In genomic region chr9:21837501-21837900, GRCh38 we compare ENCODE assay signal across 27 cellular contexts. TPM values are rescaled to one million over a fixed set of nuclear protein-coding genes. Genes with fewer than 3 reads are reported as not detected.
DNase-seq lines count a peak whose midpoint lies in the region; ATAC-seq and TF ChIP-seq lines count a peak whose summit lies in the region.
"Had no signal": no experiment of that assay in that cellular context is flagged by ENCODE, and none has a peak within 500 bp of the region (broad histone marks: within the 10 kb centered on the region; RNA-seq: fewer than 3 reads in every experiment).

No MANE protein-coding gene starts in this region.

- H3K4me1 ChIP-seq in GM23248 (ENCODE audit: insufficient read depth): peaks cover 32% of the 10 kb centered on the region
- peaks cover 29% of the 10 kb centered on the region for H3K4me1 ChIP-seq in PC-9 (replicated peaks; ENCODE audit: insufficient read depth)
- peaks cover 2 to 5% of the 10 kb centered on the region in 2 donors for H3K4me1 ChIP-seq in esophagus (ENCODE audit: control insufficient read depth in 2 of 2, insufficient read depth in 2 of 2, low read length in 1 of 2)
- H3K4me1 ChIP-seq in gastrocnemius medialis: peaks cover 9 to 28% of the 10 kb centered on the region in 2 donors
- H3K4me1 ChIP-seq: parathyroid adenoma, testis, uterus had no signal

- H3K79me2 ChIP-seq in GM23248 (ENCODE audit: insufficient read depth): peaks cover 53% of the 10 kb centered on the region
- peaks cover 22% of the 10 kb centered on the region for H3K79me2 ChIP-seq in PC-9 (ENCODE audit: low read depth)
- H3K79me2 ChIP-seq: parathyroid adenoma had no signal

- H3K9ac ChIP-seq in GM23248: no peak overlapping the region
- H3K9ac ChIP-seq: parathyroid adenoma had no signal

- TF ChIP-seq POLR2A in gastrocnemius medialis (IDR thresholded peaks at IDR 0.05): no peak

- peak overlapping the region; percentile 92 for H3K27ac ChIP-seq in GM23248
- peak overlapping the region; percentile 75 for H3K27ac ChIP-seq in PC-9
- H3K27ac ChIP-seq in esophagus (ENCODE audit: low read depth in 2 of 2, low read length in 1 of 2): peak overlapping the region; percentile 85 to 88
- peak overlapping the region; percentile 74 to 84 (median 80) for H3K27ac ChIP-seq in gastrocnemius medialis
- H3K27ac ChIP-seq: parathyroid adenoma, testis, uterus had no signal

- 92 to 94% methylated on average over 6 of the region's 6 CpGs for WGBS in GM23248 (ENCODE audit: low coverage in 1 of 2, low lambda C conversion rate in 2 of 2, missing lambda C conversion rate in 2 of 2), 2 experiments
- 84 to 92% methylated on average over 6 of the region's 6 CpGs for WGBS in esophagus, 2 donors

- TF ChIP-seq CTCF in PC-9 (conservative IDR thresholded peaks at IDR 0.05) (no peak), gastrocnemius medialis (IDR thresholded peaks at IDR 0.05 in 4 of 5, conservative IDR thresholded peaks at IDR 0.05 in 1 of 5) (no peak)

- H3K36me3 Mint-ChIP-seq in activated naive CD4-positive, alpha-beta T cell treated with anti-CD3 and anti-CD28 coated beads, Interleukin-2, amount 10 ng/mL, durations not matched to agents 7 days and 5 days: peaks cover 91% of the 10 kb centered on the region

- H3K4me3 Mint-ChIP-seq in activated naive CD4-positive, alpha-beta T cell treated with anti-CD3 and anti-CD28 coated beads, Interleukin-2, amount 10 ng/mL, durations not matched to agents 7 days and 5 days: no peak overlapping the region
- H3K4me3 Mint-ChIP-seq: activated B cell treated with CpG ODN at 0.5 μM for 24 hours; activated CD4-positive, alpha-beta memory T cell treated with anti-CD3 and anti-CD28 coated beads, Interleukin-2, amount 10 ng/mL, durations not matched to agents 7 days and 5 days; activated naive CD8-positive, alpha-beta T cell treated with anti-CD3 and anti-CD28 coated beads, Interleukin-2, amount 50 U/mL, for 24 hours; brain; nephron had no signal

- H3K27me3 ChIP-seq in GM23248 (replicated peaks; ENCODE audit: insufficient read depth) (no peaks in the 10 kb centered on the region), PC-9 (ENCODE audit: insufficient read depth, low read depth) (no peaks in the 10 kb centered on the region), esophagus (ENCODE audit: control insufficient read depth in 1 of 2, insufficient read depth in 2 of 2, low read length in 2 of 2) (no peaks in the 10 kb centered on the region), gastrocnemius medialis (no peaks in the 10 kb centered on the region)
- H3K27me3 ChIP-seq: testis, uterus had no signal

- H3K9me2 ChIP-seq in GM23248 (ENCODE audit: insufficient read depth) (no peaks in the 10 kb centered on the region; the same call in 1 of the 2 replicates), PC-9 (ENCODE audit: insufficient read depth) (no peaks in the 10 kb centered on the region)

- CTCF ChIA-PET in PC-9 (lab: Charles Lee): no interaction called here
- CTCF ChIA-PET in activated naive CD4-positive, alpha-beta T cell treated with anti-CD3 and anti-CD28 coated beads, Interleukin-2, amount 10 ng/mL, durations not matched to agents 7 days and 5 days (lab: Charles Lee): no interaction called here

- H3K36me3 ChIP-seq in GM23248 (ENCODE audit: low read depth): peaks cover 36% of the 10 kb centered on the region
- peaks cover 69% of the 10 kb centered on the region for H3K36me3 ChIP-seq in PC-9 (ENCODE audit: low read depth)
- peaks cover 5 to 19% of the 10 kb centered on the region in 2 donors for H3K36me3 ChIP-seq in esophagus (ENCODE audit: control insufficient read depth in 2 of 2, insufficient read depth in 2 of 2, low read length in 1 of 2)
- peaks cover 2 to 24% of the 10 kb centered on the region in 2 donors for H3K36me3 ChIP-seq in gastrocnemius medialis
- H3K36me3 ChIP-seq: uterus had no signal

- DNase-seq in GM23248 (no peak), PC-9 (no peak), gastrocnemius medialis (no peak), ACHN (no peak)
- no peak for DNase-seq in activated naive CD4-positive, alpha-beta T cell treated with anti-CD3 and anti-CD28 coated beads, Interleukin-2, amount 10 ng/mL, durations not matched to agents 7 days and 5 days
- DNase-seq: activated B cell treated with CpG ODN at 0.5 μM for 24 hours; activated CD4-positive, alpha-beta memory T cell treated with anti-CD3 and anti-CD28 coated beads, Interleukin-2, amount 10 ng/mL, durations not matched to agents 7 days and 5 days; activated effector memory CD4-positive, alpha-beta T cell treated with anti-CD3 and anti-CD28 coated beads, Interleukin-2, amount 50 U/mL, for 16 hours; activated naive CD8-positive, alpha-beta T cell treated with anti-CD3 and anti-CD28 coated beads, Interleukin-2, amount 50 U/mL, for 24 hours; CD4-positive, CD25-positive, alpha-beta regulatory T cell; DMS 273 treated with DMSO at 0.1 percent for 48 hours; effector CD4-positive, alpha-beta T cell; GF-D8; hypothalamus; NCI-H1694 treated with DMSO at 0.1 percent for 48 hours; NCI-H226; right cardiac atrium; stimulated activated CD4-positive, alpha-beta T cell treated with anti-CD3 and anti-CD28 coated beads, Interleukin-4, amount 100 ng/mL, for 4 hours; stimulated activated naive CD4-positive, alpha-beta T cell treated with Interleukin-2 at 50 U/mL for 16 hours; T1000; testis; uterus had no signal

- no peak for ATAC-seq in gastrocnemius medialis
- no peak for ATAC-seq in GM21528 (IDR thresholded peaks at IDR 0.05; ENCODE audit: low FRiP score, unreplicated experiment)
- ATAC-seq: activated naive CD8-positive, alpha-beta T cell treated with anti-CD3 and anti-CD28 coated beads, Interleukin-2, amount 50 U/mL, for 24 hours; right cardiac atrium had no signal

- H3K27me3 Mint-ChIP-seq in activated naive CD4-positive, alpha-beta T cell treated with anti-CD3 and anti-CD28 coated beads, Interleukin-2, amount 10 ng/mL, durations not matched to agents 7 days and 5 days: no peaks in the 10 kb centered on the region
- H3K27me3 Mint-ChIP-seq: activated B cell treated with CpG ODN at 0.5 μM for 24 hours; activated CD4-positive, alpha-beta memory T cell treated with anti-CD3 and anti-CD28 coated beads, Interleukin-2, amount 10 ng/mL, durations not matched to agents 7 days and 5 days; activated naive CD8-positive, alpha-beta T cell treated with anti-CD3 and anti-CD28 coated beads, Interleukin-2, amount 50 U/mL, for 24 hours; brain; CD4-positive, CD25-positive, alpha-beta regulatory T cell had no signal

- H3K4me1 Mint-ChIP-seq in activated naive CD4-positive, alpha-beta T cell treated with anti-CD3 and anti-CD28 coated beads, Interleukin-2, amount 10 ng/mL, durations not matched to agents 7 days and 5 days: peaks cover 3% of the 10 kb centered on the region
- H3K4me1 Mint-ChIP-seq: brain, nephron had no signal

- H3F3A ChIP-seq in GM23248 (ENCODE audit: insufficient read depth) (peaks cover 49% of the 10 kb centered on the region), PC-9 (ENCODE audit: insufficient read depth, low read depth) (peaks cover 42% of the 10 kb centered on the region)

- H4K20me1 ChIP-seq in GM23248 (ENCODE audit: insufficient read depth) (no peaks in the 10 kb centered on the region), PC-9 (ENCODE audit: insufficient read depth) (no peaks in the 10 kb centered on the region)

- intact Hi-C loops in PC-9 (cut with micrococcal nuclease; ENCODE audit: unreplicated experiment): no loop called here
- intact Hi-C loops in gastrocnemius medialis (cut with DNase I; ENCODE audit: low total_unique reads): loop anchor here (2.0 kb wide), 2 partner anchors 21 to 171 kb away; partner anchors contain the start of gene CDKN2B

- H3K4me3 ChIP-seq in GM23248 (no peak overlapping the region), PC-9 (no peak overlapping the region), esophagus (ENCODE audit: low read depth in 1 of 2, low read length in 2 of 2) (no peak overlapping the region), gastrocnemius medialis (no peak overlapping the region)
- H3K4me3 ChIP-seq: testis, uterus had no signal

- in situ Hi-C loops in GM23248 (cut with MboI) (no loop called here), gastrocnemius medialis (cut with MboI; ENCODE audit: low sequenced_read_pairs in 4 of 4) (no loop called here), ACHN (cut with HindIII; ENCODE audit: low pct_ligation_motif_present, low pct_unique_long_range_greater_than_20kb, low sequenced_read_pairs) (no loop called here)

- H3K9me3 Mint-ChIP-seq in activated naive CD4-positive, alpha-beta T cell treated with anti-CD3 and anti-CD28 coated beads, Interleukin-2, amount 10 ng/mL, durations not matched to agents 7 days and 5 days: no peaks in the 10 kb centered on the region
- H3K9me3 Mint-ChIP-seq: activated B cell treated with CpG ODN at 0.5 μM for 24 hours had no signal

- H3K27ac Mint-ChIP-seq in activated naive CD4-positive, alpha-beta T cell treated with anti-CD3 and anti-CD28 coated beads, Interleukin-2, amount 10 ng/mL, durations not matched to agents 7 days and 5 days: no peak overlapping the region
- H3K27ac Mint-ChIP-seq: activated B cell treated with CpG ODN at 0.5 μM for 24 hours; activated CD4-positive, alpha-beta memory T cell treated with anti-CD3 and anti-CD28 coated beads, Interleukin-2, amount 10 ng/mL, durations not matched to agents 7 days and 5 days; activated naive CD8-positive, alpha-beta T cell treated with anti-CD3 and anti-CD28 coated beads, Interleukin-2, amount 50 U/mL, for 24 hours; brain; nephron had no signal

- H3K9me3 ChIP-seq in GM23248 (ENCODE audit: low read depth): no peaks in the 10 kb centered on the region
- peaks cover 14% of the 10 kb centered on the region for H3K9me3 ChIP-seq in PC-9 (ENCODE audit: insufficient read depth, low read depth)
- peaks cover 0 to 3% of the 10 kb centered on the region in 2 donors for H3K9me3 ChIP-seq in esophagus (ENCODE audit: control insufficient read depth in 2 of 2, insufficient read depth in 1 of 2, low read depth in 1 of 2, low read length in 1 of 2)
- H3K9me3 ChIP-seq in gastrocnemius medialis: no peaks in the 10 kb centered on the region
- H3K9me3 ChIP-seq: testis, uterus had no signal

- H2AFZ ChIP-seq in GM23248: no peak overlapping the region
- no peak overlapping the region for H2AFZ ChIP-seq in PC-9
- H2AFZ ChIP-seq: parathyroid adenoma had no signal

- BruUV-seq in PC-9 (replicated peaks; lab: Mats Ljungman, UMichigan): no TSS peak

- POLR2A ChIA-PET in PC-9 (lab: Charles Lee; ENCODE audit: unreplicated experiment): no interaction called here

- no peak overlapping the region for H3K4me2 ChIP-seq in GM23248 (ENCODE audit: unreplicated experiment)
- peak overlapping the region; percentile 50; the same call in 1 of the 2 replicates for H3K4me2 ChIP-seq in PC-9

RNA-seq across cellular contexts. Expression of gene MTAP, which starts 35.1 kb away (rescaled TPM):
- 26.7 and 29.8 TPM in 2 replicates for total RNA-seq in GM23248 (2014; rRNA removed; shearing (Covaris generic))
- 44.8 and 47.8 TPM in 2 replicates for polyA plus RNA-seq in GM23248 (2016; fragmentation: Nextera tagmentation; extraction: Ambion mirVana)
- 44.1 and 46.1 TPM in 2 replicates for total RNA-seq in PC-9 (2021)
- 10 to 100 TPM; 11.5 to 14.9 TPM for polyA plus RNA-seq in esophagus
- total RNA-seq in gastrocnemius medialis: 10 to 100 TPM in 2 of 4 donors, 1 to 10 TPM in 2; 6.2 to 11.0 (median 9.4) TPM
